ENCODE assay signal across 30 cellular contexts in genomic region chr18:31278609-31279071, GRCh38. TPM values are rescaled to one million over a fixed set of nuclear protein-coding genes. Genes with fewer than 3 reads are reported as not detected.
A peak's percentile ranks its signal among the peaks of the same experiment; 100 is the strongest.
DNase-seq lines count a peak whose midpoint lies in the region; ATAC-seq and TF ChIP-seq lines count a peak whose summit lies in the region.
"Had no signal": no experiment of that assay in that cellular context is flagged by ENCODE, and none has a peak within 500 bp of the region (broad histone marks: within the 10 kb centered on the region; RNA-seq: fewer than 3 reads in every experiment).

No MANE protein-coding gene starts in this region.

- H3K4me1 ChIP-seq in Karpas-422 (ENCODE audit: low read length), result peaks cover 55% of the 10 kb centered on the region
- peaks cover 18% of the 10 kb centered on the region for H3K4me1 ChIP-seq in hepatocyte (ENCODE audit: insufficient read depth)
- H3K4me1 ChIP-seq: psoas muscle, SJSA1 had no signal

- 27% methylated on average over 1 of the region's 1 CpG for WGBS in hepatocyte (ENCODE audit: low lambda C conversion rate, missing lambda C conversion rate)

- H3K27me3 Mint-ChIP-seq in stimulated activated memory B cell treated with anti-CD40 and anti-IgM and Interleukin-4, amounts not matched to agents 10 μg/mL and 1 μg/mL and 100 μg/mL, for 72 hours, result no peaks in the 10 kb centered on the region
- H3K27me3 Mint-ChIP-seq: IgD-negative memory B cell, naive B cell had no signal

- no peak for DNase-seq in Karpas-422
- DNase-seq in astrocyte of the hippocampus (ENCODE audit: low read depth, low spot score), result peak; percentile 16
- DNase-seq in hepatocyte (ENCODE audit: low spot score), result peak; percentile 81
- DNase-seq in stimulated activated CD4-positive, alpha-beta T cell treated with anti-CD3 and anti-CD28 coated beads, Interleukin-4, amount 100 ng/mL, for 24 hours, result no peak
- no peak for DNase-seq in NCI-H2171 (lab: John Stamatoyannopoulos, UW)
- DNase-seq: activated CD4-positive, alpha-beta T cell treated with anti-CD3 and anti-CD28 coated beads, Interleukin-2, amount 50 U/mL, for 4 hours; activated CD4-positive, CD25-positive, alpha-beta regulatory T cell; activated naive CD4-positive, alpha-beta T cell; activated T-cell treated with anti-CD3 and anti-CD28 coated beads, Interleukin-2, amount 50 U/mL, for 72 hours; brain microvascular endothelial cell; C1 segment of cervical spinal cord; Calu3; effector CD4-positive, alpha-beta T cell; mammary epithelial cell; naive B cell; NCI-H1105; NCI-H2029; NCI-H2227 treated with DMSO at 0.1 percent for 48 hours; NCI-H69; psoas muscle; stimulated activated CD4-positive, alpha-beta T cell treated with anti-CD3 and anti-CD28 coated beads, Interleukin-1b, Interleukin-23, amount 100 ng/mL, for 48 hours; upper lobe of left lung had no signal

- no peaks in the 10 kb centered on the region for H3K36me3 Mint-ChIP-seq in stimulated activated memory B cell treated with anti-CD40 and anti-IgM and Interleukin-4, amounts not matched to agents 10 μg/mL and 1 μg/mL and 100 μg/mL, for 72 hours
- H3K36me3 Mint-ChIP-seq: IgD-negative memory B cell, naive B cell had no signal

- H4K20me1 ChIP-seq in Karpas-422 (ENCODE audit: insufficient read depth, low read depth, low read length), result no peaks in the 10 kb centered on the region
- no peaks in the 10 kb centered on the region for H4K20me1 ChIP-seq in hepatocyte (ENCODE audit: insufficient read depth, poor library complexity, severe bottlenecking)

- H3K79me2 ChIP-seq in Karpas-422 (ENCODE audit: low read length), result no peaks in the 10 kb centered on the region
- H3K79me2 ChIP-seq in hepatocyte, result no peaks in the 10 kb centered on the region

- H2AFZ ChIP-seq in Karpas-422 (ENCODE audit: low read length) (peak overlapping the region; percentile 1; the same call in 1 of the 2 replicates), hepatocyte (no peak overlapping the region)
- H2AFZ ChIP-seq: GM23338 had no signal

- H3K27me3 ChIP-seq in Karpas-422 (ENCODE audit: low read length) (no peaks in the 10 kb centered on the region), hepatocyte (no peaks in the 10 kb centered on the region)
- H3K27me3 ChIP-seq: brain microvascular endothelial cell, SJSA1, upper lobe of left lung had no signal

- H3K27ac Mint-ChIP-seq in stimulated activated memory B cell treated with anti-CD40 and anti-IgM and Interleukin-4, amounts not matched to agents 10 μg/mL and 1 μg/mL and 100 μg/mL, for 72 hours, result no peak overlapping the region
- H3K27ac Mint-ChIP-seq: activated T-cell treated with anti-CD3 and anti-CD28 coated beads, Interleukin-2, amount 50 U/mL, for 72 hours; GM23338; IgD-negative memory B cell; naive B cell had no signal

- no peak overlapping the region for H3K4me3 Mint-ChIP-seq in stimulated activated memory B cell treated with anti-CD40 and anti-IgM and Interleukin-4, amounts not matched to agents 10 μg/mL and 1 μg/mL and 100 μg/mL, for 72 hours
- H3K4me3 Mint-ChIP-seq: activated T-cell treated with anti-CD3 and anti-CD28 coated beads, Interleukin-2, amount 50 U/mL, for 72 hours; GM23338; IgD-negative memory B cell; naive B cell had no signal

- no peak overlapping the region for H3K4me2 ChIP-seq in Karpas-422 (ENCODE audit: low read depth, low read length, poor library complexity, severe bottlenecking)
- peak overlapping the region; percentile 43 for H3K4me2 ChIP-seq in hepatocyte
- H3K4me2 ChIP-seq: GM23338, smooth muscle cell had no signal

- ATAC-seq in stimulated activated memory B cell treated with anti-CD40 and anti-IgM and Interleukin-4, amounts not matched to agents 10 μg/mL and 1 μg/mL and 100 μg/mL, for 72 hours, result peak; percentile 27
- no peak for ATAC-seq in GM21367 (IDR thresholded peaks at IDR 0.05; ENCODE audit: unreplicated experiment)
- ATAC-seq: activated T-cell treated with anti-CD3 and anti-CD28 coated beads, Interleukin-2, amount 50 U/mL, for 72 hours; GM23338; psoas muscle had no signal

- H3K27ac ChIP-seq in Karpas-422 (ENCODE audit: low read length) (no peak overlapping the region), hepatocyte (peak overlapping the region; percentile 72)
- H3K27ac ChIP-seq: brain microvascular endothelial cell, epithelial cell of prostate, psoas muscle, SJSA1, upper lobe of left lung had no signal

- H3K36me3 ChIP-seq in Karpas-422 (ENCODE audit: insufficient read depth, low read length) (peaks cover 3% of the 10 kb centered on the region; the same call in 1 of the 2 replicates), hepatocyte (replicated peaks; ENCODE audit: insufficient read depth, low read depth) (no peaks in the 10 kb centered on the region)
- H3K36me3 ChIP-seq: brain microvascular endothelial cell, SJSA1, upper lobe of left lung had no signal

- H3K9ac ChIP-seq in Karpas-422 (ENCODE audit: low read length), result no peak overlapping the region

- H3K9me3 ChIP-seq in Karpas-422 (ENCODE audit: low read length) (no peaks in the 10 kb centered on the region), hepatocyte (ENCODE audit: low read depth) (no peaks in the 10 kb centered on the region)
- H3K9me3 ChIP-seq: psoas muscle, SJSA1, upper lobe of left lung had no signal

- no peak overlapping the region for H3K4me3 ChIP-seq in Karpas-422 (ENCODE audit: low read length)
- H3K4me3 ChIP-seq in hepatocyte, result no peak overlapping the region
- H3K4me3 ChIP-seq: GM23338, psoas muscle, SJSA1, smooth muscle cell, upper lobe of left lung had no signal

- H3K4me1 Mint-ChIP-seq in stimulated activated memory B cell treated with anti-CD40 and anti-IgM and Interleukin-4, amounts not matched to agents 10 μg/mL and 1 μg/mL and 100 μg/mL, for 72 hours, result no peaks in the 10 kb centered on the region
- H3K4me1 Mint-ChIP-seq: naive B cell had no signal

- H3K9me2 ChIP-seq in Karpas-422 (replicated peaks; ENCODE audit: insufficient read depth, low read length) (no peaks in the 10 kb centered on the region), hepatocyte (replicated peaks; ENCODE audit: insufficient read depth) (no peaks in the 10 kb centered on the region)

- TF ChIP-seq CTCF in hepatocyte (IDR thresholded peaks at IDR 0.05; ENCODE audit: poor library complexity), result no peak

- H3K9me3 Mint-ChIP-seq in stimulated activated memory B cell treated with anti-CD40 and anti-IgM and Interleukin-4, amounts not matched to agents 10 μg/mL and 1 μg/mL and 100 μg/mL, for 72 hours, result no peaks in the 10 kb centered on the region
- H3K9me3 Mint-ChIP-seq: naive B cell had no signal

RNA-seq across cellular contexts. Expression of gene DSG1, which starts 39.3 kb away (rescaled TPM):
- total RNA-seq in Karpas-422 (2014; rRNA removed; shearing (Covaris generic); ENCODE audit: low replicate concordance), result 16.2 and 20.7 TPM in 2 replicates
- total RNA-seq in hepatocyte, result 0.70 and 0.76 TPM in 2 replicates
- 0.10 and 0.65 TPM in 2 replicates for polyA plus RNA-seq in hepatocyte
- total RNA-seq: activated T-cell treated with anti-CD3 and anti-CD28 coated beads, Interleukin-2, amount 50 U/mL, for 72 hours; Calu3; GM23338; MCF 10A; psoas muscle; SJSA1; upper lobe of left lung had no signal
- polyA plus RNA-seq: GM23338, IgD-negative memory B cell, psoas muscle had no signal

Comparison
In these comparisons a context has a peak if more than half of its experiments do, and no peak if none do; other contexts are left out.
1. DNase-seq: peak in astrocyte of the hippocampus (single experiment) and hepatocyte (single experiment); none in Karpas-422 (single experiment), stimulated activated CD4-positive, alpha-beta T cell treated with anti-CD3 and anti-CD28 coated beads, Interleukin-4, amount 100 ng/mL, for 24 hours (single experiment) and NCI-H2171 (single experiment).